ENCODE assay signal across 19 cellular contexts in the genomic region with DNA sequence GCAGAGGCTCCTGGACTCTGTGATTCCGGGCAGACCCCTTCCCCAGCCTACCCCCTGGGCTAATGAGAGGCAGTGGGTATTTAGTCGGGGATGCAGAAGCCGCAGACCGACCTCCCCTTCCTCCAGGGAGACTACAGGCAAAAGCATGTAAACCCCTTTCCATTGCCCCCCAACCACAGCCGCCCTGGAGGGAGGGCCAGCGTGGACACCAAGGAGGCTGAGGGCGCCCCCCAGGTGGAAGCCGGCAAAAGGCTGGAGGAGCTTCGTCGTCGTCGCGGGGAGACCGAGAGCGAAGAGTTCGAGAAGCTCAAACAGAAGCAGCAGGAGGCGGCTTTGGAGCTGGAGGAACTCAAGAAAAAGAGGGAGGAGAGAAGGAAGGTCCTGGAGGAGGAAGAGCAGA.
"Had no signal": no experiment of that assay in that cellular context is flagged by ENCODE, and none has a peak within 500 bp of the region (broad histone marks: within the 10 kb centered on the region; RNA-seq: fewer than 3 reads in every experiment).

No MANE protein-coding gene starts in this region.

- H2AFZ ChIP-seq: neural progenitor cell had no signal

- H3K4me2 ChIP-seq: neural progenitor cell had no signal

- H3K27ac ChIP-seq: left lung, neural progenitor cell, right atrium auricular region, thyroid gland had no signal

- H3K27me3 ChIP-seq: ascending aorta, left lung, neural progenitor cell, right atrium auricular region, thyroid gland had no signal

- DNase-seq: activated CD4-positive, alpha-beta memory T cell treated with anti-CD3 and anti-CD28 coated beads, Interleukin-2, amount 10 ng/mL, durations not matched to agents 7 days and 5 days; activated CD4-positive, alpha-beta T cell treated with anti-CD3 and anti-CD28 coated beads, Interleukin-2, amount 10 ng/mL, durations not matched to agents 24 days and 14 days; activated CD8-positive, alpha-beta memory T cell treated with anti-CD3 and anti-CD28 coated beads, Interleukin-2, amount 10 ng/mL, durations not matched to agents 7 days and 5 days; activated gamma-delta T cell; activated T-cell treated with anti-CD3 and anti-CD28 coated beads for 4 hours; central memory CD4-positive, alpha-beta T cell; effector memory CD8-positive, alpha-beta T cell; naive thymus-derived CD8-positive, alpha-beta T cell; stimulated activated CD4-positive, alpha-beta T cell treated with anti-CD3 and anti-CD28 coated beads, Interleukin-12 subunit alpha, Interleukin-12 subunit beta, amount 100 ng/mL, for 4 hours; stimulated activated CD4-positive, alpha-beta T cell treated with anti-CD3 and anti-CD28 coated beads, Interleukin-4, amount 100 ng/mL, for 4 hours; stimulated activated naive CD8-positive, alpha-beta T cell treated with anti-CD3 and anti-CD28 coated beads, Interleukin-15, Interleukin-2, amounts not matched to agents 100 U/mL and 50 U/mL, for 24 hours; T1000; thyroid gland had no signal

- H3K4me1 ChIP-seq: ascending aorta, left lung, neural progenitor cell, right atrium auricular region had no signal

- H3K9me3 ChIP-seq: ascending aorta, left lung, right atrium auricular region, thyroid gland had no signal

- H3K36me3 ChIP-seq: neural progenitor cell had no signal

- H3K9ac ChIP-seq: neural progenitor cell had no signal

- H3K4me3 ChIP-seq: ascending aorta, left lung, lung, neural progenitor cell, right atrium auricular region, thyroid gland had no signal

- ATAC-seq: activated CD8-positive, alpha-beta memory T cell treated with anti-CD3 and anti-CD28 coated beads, Interleukin-2, amount 10 ng/mL, durations not matched to agents 7 days and 5 days; activated naive CD4-positive, alpha-beta T cell treated with anti-CD3 and anti-CD28 coated beads, Interleukin-2, amount 50 U/mL, for 72 hours; effector memory CD8-positive, alpha-beta T cell; left lung; naive thymus-derived CD8-positive, alpha-beta T cell; stimulated activated naive CD8-positive, alpha-beta T cell treated with anti-CD3 and anti-CD28 coated beads, Interleukin-15, Interleukin-2, amounts not matched to agents 100 U/mL and 50 U/mL, for 24 hours had no signal
